1 cellular context compared by ENCODE assay signal in the genomic region with DNA sequence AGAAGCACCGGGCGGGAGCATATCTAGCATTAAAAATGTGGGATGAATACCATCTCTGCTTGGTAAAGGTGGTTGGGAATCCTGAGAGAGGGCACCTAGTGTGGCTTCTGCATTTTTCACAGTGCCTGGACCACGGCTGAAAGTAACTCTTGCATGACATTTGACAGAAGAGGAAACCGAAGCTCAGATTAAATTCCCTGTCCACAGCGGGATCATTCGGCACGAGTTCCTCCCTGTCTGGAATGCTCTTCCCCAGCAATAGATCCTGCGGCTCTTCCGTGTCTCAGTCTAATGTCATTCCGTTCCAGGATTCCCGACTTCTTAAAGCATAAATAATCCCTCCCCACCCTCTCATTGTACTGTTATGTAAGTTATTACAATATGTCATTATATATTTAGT.
TF ChIP-seq lines count a peak whose summit lies in the region.

No MANE protein-coding gene starts in this region.

TF ChIP-seq in HepG2, 621 proteins besides CTCF, POLR2A, EP300 and RAD21:
- TF ChIP-seq ZNF224 (CRISPR knock-in tag; IDR thresholded peaks at IDR 0.05) (no peak), HIC2 (CRISPR knock-in tag; IDR thresholded peaks at IDR 0.05; ENCODE audit: low read depth) (no peak), ZNF441 (CRISPR knock-in tag; IDR thresholded peaks at IDR 0.05; ENCODE audit: borderline replicate concordance) (no peak), ZNF879 (CRISPR knock-in tag; IDR thresholded peaks at IDR 0.05) (no peak), SNRNP70 (IDR thresholded peaks at IDR 0.05; ENCODE audit: low read depth, low read length) (no peak), SYNCRIP (IDR thresholded peaks at IDR 0.05; ENCODE audit: insufficient read depth, low read depth, low read length) (no peak), HOXA7 (CRISPR knock-in tag; IDR thresholded peaks at IDR 0.05) (no peak), NFIB (CRISPR knock-in tag; IDR thresholded peaks at IDR 0.05; ENCODE audit: borderline replicate concordance) (no peak), NR1H2 (CRISPR knock-in tag; IDR thresholded peaks at IDR 0.05; ENCODE audit: borderline replicate concordance, low read depth) (no peak), GLMP (CRISPR knock-in tag; IDR thresholded peaks at IDR 0.05; ENCODE audit: borderline replicate concordance) (no peak), ZNF790 (CRISPR knock-in tag; IDR thresholded peaks at IDR 0.05; ENCODE audit: borderline replicate concordance) (no peak)
- TF ChIP-seq, protein P1, sequence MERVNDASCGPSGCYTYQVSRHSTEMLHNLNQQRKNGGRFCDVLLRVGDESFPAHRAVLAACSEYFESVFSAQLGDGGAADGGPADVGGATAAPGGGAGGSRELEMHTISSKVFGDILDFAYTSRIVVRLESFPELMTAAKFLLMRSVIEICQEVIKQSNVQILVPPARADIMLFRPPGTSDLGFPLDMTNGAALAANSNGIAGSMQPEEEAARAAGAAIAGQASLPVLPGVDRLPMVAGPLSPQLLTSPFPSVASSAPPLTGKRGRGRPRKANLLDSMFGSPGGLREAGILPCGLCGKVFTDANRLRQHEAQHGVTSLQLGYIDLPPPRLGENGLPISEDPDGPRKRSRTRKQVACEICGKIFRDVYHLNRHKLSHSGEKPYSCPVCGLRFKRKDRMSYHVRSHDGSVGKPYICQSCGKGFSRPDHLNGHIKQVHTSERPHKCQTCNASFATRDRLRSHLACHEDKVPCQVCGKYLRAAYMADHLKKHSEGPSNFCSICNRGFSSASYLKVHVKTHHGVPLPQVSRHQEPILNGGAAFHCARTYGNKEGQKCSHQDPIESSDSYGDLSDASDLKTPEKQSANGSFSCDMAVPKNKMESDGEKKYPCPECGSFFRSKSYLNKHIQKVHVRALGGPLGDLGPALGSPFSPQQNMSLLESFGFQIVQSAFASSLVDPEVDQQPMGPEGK (CRISPR knock-in tag; IDR thresholded peaks at IDR 0.05): no peak
- TF ChIP-seq, protein P2, sequence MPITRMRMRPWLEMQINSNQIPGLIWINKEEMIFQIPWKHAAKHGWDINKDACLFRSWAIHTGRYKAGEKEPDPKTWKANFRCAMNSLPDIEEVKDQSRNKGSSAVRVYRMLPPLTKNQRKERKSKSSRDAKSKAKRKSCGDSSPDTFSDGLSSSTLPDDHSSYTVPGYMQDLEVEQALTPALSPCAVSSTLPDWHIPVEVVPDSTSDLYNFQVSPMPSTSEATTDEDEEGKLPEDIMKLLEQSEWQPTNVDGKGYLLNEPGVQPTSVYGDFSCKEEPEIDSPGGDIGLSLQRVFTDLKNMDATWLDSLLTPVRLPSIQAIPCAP (CRISPR knock-in tag; IDR thresholded peaks at IDR 0.05; ENCODE audit: low read depth): no peak
TF ChIP-seq in HepG2: peak in this region for 0.
